ENCODE assay signal across 8 cellular contexts in genomic region chr9:120868676-120869359, GRCh38. TPM values are rescaled to one million over a fixed set of nuclear protein-coding genes. Genes with fewer than 3 reads are reported as not detected.
DNase-seq lines count a peak whose midpoint lies in the region; ATAC-seq and TF ChIP-seq lines count a peak whose summit lies in the region.

No MANE protein-coding gene starts in this region.

- no peaks in the 10 kb centered on the region for H3K27me3 ChIP-seq in BE2C
- H3K27me3 ChIP-seq in PC-9 (ENCODE audit: insufficient read depth, low read depth) = no peaks in the 10 kb centered on the region

- H3K9me3 ChIP-seq in BE2C (no peaks in the 10 kb centered on the region), PC-9 (ENCODE audit: insufficient read depth, low read depth) (no peaks in the 10 kb centered on the region)

- H3F3A ChIP-seq in PC-9 (ENCODE audit: insufficient read depth, low read depth) = peaks cover 21% of the 10 kb centered on the region

- no peaks in the 10 kb centered on the region for H3K9me3 Mint-ChIP-seq in activated T-helper 17 cell treated with anti-CD3 and anti-CD28 coated beads, Interleukin-2, amount 50 U/mL, for 72 hours
- no peaks in the 10 kb centered on the region for H3K9me3 Mint-ChIP-seq in natural killer cell treated with Interleukin-12 subunit alpha and Interleukin-12 subunit beta and Interleukin-15 and Interleukin-18, amount 100 ng/mL, for 72 hours

- H3K36me3 Mint-ChIP-seq in activated T-helper 17 cell treated with anti-CD3 and anti-CD28 coated beads, Interleukin-2, amount 50 U/mL, for 72 hours (ENCODE audit: low read depth) = peaks cover 87% of the 10 kb centered on the region
- peaks cover 13% of the 10 kb centered on the region for H3K36me3 Mint-ChIP-seq in natural killer cell treated with Interleukin-12 subunit alpha and Interleukin-12 subunit beta and Interleukin-15 and Interleukin-18, amount 100 ng/mL, for 72 hours

- DNase-seq in BE2C = peak; percentile 99
- DNase-seq in PC-9 = peak; percentile 92 to 99
- DNase-seq in fibroblast of peridontal ligament (ENCODE audit: extremely low read depth) = peak; percentile 83
- peak; percentile 96 for DNase-seq in natural killer cell treated with Interleukin-12 subunit alpha and Interleukin-12 subunit beta and Interleukin-15 and Interleukin-18, amount 100 ng/mL, for 72 hours (ENCODE audit: low spot score)
- peak; percentile 97 for DNase-seq in stimulated activated naive CD4-positive, alpha-beta T cell treated with Interleukin-2 at 50 U/mL for 16 hours (lab: John Stamatoyannopoulos, UW)

- peaks cover 16% of the 10 kb centered on the region for H3K4me1 Mint-ChIP-seq in activated T-helper 17 cell treated with anti-CD3 and anti-CD28 coated beads, Interleukin-2, amount 50 U/mL, for 72 hours
- peaks cover 22 to 32% of the 10 kb centered on the region in 2 donors for H3K4me1 Mint-ChIP-seq in natural killer cell treated with Interleukin-12 subunit alpha and Interleukin-12 subunit beta and Interleukin-15 and Interleukin-18, amount 100 ng/mL, for 72 hours (ENCODE audit: low read depth in 2 of 2)

- H3K4me1 ChIP-seq in BE2C = peaks cover 4% of the 10 kb centered on the region
- peaks cover 21% of the 10 kb centered on the region for H3K4me1 ChIP-seq in PC-9 (replicated peaks; ENCODE audit: insufficient read depth)

- H3K4me3 ChIP-seq in BE2C (ENCODE audit: low read depth, low read length) = peak overlapping the region; percentile 55
- H3K4me3 ChIP-seq in PC-9 = peak overlapping the region; percentile 21; the same call in 1 of the 2 replicates

- ATAC-seq in GM19035 (IDR thresholded peaks at IDR 0.05; ENCODE audit: unreplicated experiment) = peak; percentile 84
- peak; percentile 87 for ATAC-seq in HG03354 (IDR thresholded peaks at IDR 0.05; ENCODE audit: poor library complexity, severe bottlenecking, unreplicated experiment)
- ATAC-seq in activated T-helper 17 cell treated with anti-CD3 and anti-CD28 coated beads, Interleukin-2, amount 50 U/mL, for 72 hours (replicated peaks) = peak; percentile 89
- ATAC-seq in natural killer cell treated with Interleukin-12 subunit alpha and Interleukin-12 subunit beta and Interleukin-15 and Interleukin-18, amount 100 ng/mL, for 72 hours = peak; percentile 95

- H3K79me2 ChIP-seq in PC-9 (ENCODE audit: low read depth) = peaks cover under 1% of the 10 kb centered on the region; the same call in 1 of the 2 replicates

- H3K9me2 ChIP-seq in PC-9 (ENCODE audit: insufficient read depth) = no peaks in the 10 kb centered on the region

- peak; percentile 45 for TF ChIP-seq CTCF in BE2C (IDR thresholded peaks at IDR 0.05; ENCODE audit: low read depth, low read length)
- no peak for TF ChIP-seq CTCF in PC-9 (conservative IDR thresholded peaks at IDR 0.05)

- intact Hi-C loops in PC-9 (cut with micrococcal nuclease; ENCODE audit: unreplicated experiment) = loop anchor here (2.0 to 5.0 kb wide), 3 partner anchors 26 to 77 kb away; partner anchors contain the start of genes FBXW2 and PSMD5

- H3K36me3 ChIP-seq in BE2C = peaks cover 29% of the 10 kb centered on the region
- H3K36me3 ChIP-seq in PC-9 (ENCODE audit: low read depth) = no peaks in the 10 kb centered on the region

- H3K27me3 Mint-ChIP-seq in activated T-helper 17 cell treated with anti-CD3 and anti-CD28 coated beads, Interleukin-2, amount 50 U/mL, for 72 hours = no peaks in the 10 kb centered on the region
- no peaks in the 10 kb centered on the region for H3K27me3 Mint-ChIP-seq in natural killer cell treated with Interleukin-12 subunit alpha and Interleukin-12 subunit beta and Interleukin-15 and Interleukin-18, amount 100 ng/mL, for 72 hours

- no TSS peak for BruUV-seq in PC-9 (replicated peaks; lab: Mats Ljungman, UMichigan)

- H3K4me2 ChIP-seq in PC-9 = peak overlapping the region; percentile 70

- CTCF ChIA-PET in PC-9 (lab: Charles Lee) = interaction anchor here (0.6 kb wide), 1 partner anchor 43 kb away, joined by 3 read pairs; no protein-coding TSS in a partner anchor

- no peak overlapping the region for H2AFZ ChIP-seq in PC-9

- peak overlapping the region; percentile 87 for H3K27ac Mint-ChIP-seq in activated T-helper 17 cell treated with anti-CD3 and anti-CD28 coated beads, Interleukin-2, amount 50 U/mL, for 72 hours
- peak overlapping the region; percentile 86 to 91 for H3K27ac Mint-ChIP-seq in natural killer cell treated with Interleukin-12 subunit alpha and Interleukin-12 subunit beta and Interleukin-15 and Interleukin-18, amount 100 ng/mL, for 72 hours

- POLR2A ChIA-PET in PC-9 (lab: Charles Lee; ENCODE audit: unreplicated experiment) = no interaction called here

- H4K20me1 ChIP-seq in PC-9 (ENCODE audit: insufficient read depth) = no peaks in the 10 kb centered on the region

- H3K27ac ChIP-seq in PC-9 = no peak overlapping the region

- peak overlapping the region; percentile 89 for H3K4me3 Mint-ChIP-seq in activated T-helper 17 cell treated with anti-CD3 and anti-CD28 coated beads, Interleukin-2, amount 50 U/mL, for 72 hours
- H3K4me3 Mint-ChIP-seq in natural killer cell treated with Interleukin-12 subunit alpha and Interleukin-12 subunit beta and Interleukin-15 and Interleukin-18, amount 100 ng/mL, for 72 hours = peak overlapping the region; percentile 80

RNA-seq across cellular contexts. Expression of gene PHF19, which starts 8.2 kb away (rescaled TPM):
- 49.6 TPM for polyA plus RNA-seq in BE2C (2012; ENCODE audit: insufficient read depth, insufficient read length, low read depth)
- 66.4 and 72.9 TPM in 2 replicates for total RNA-seq in PC-9 (2021)
- total RNA-seq in activated T-helper 17 cell treated with anti-CD3 and anti-CD28 coated beads, Interleukin-2, amount 50 U/mL, for 72 hours = 100 to 1,000 TPM; 236 to 258 TPM
- total RNA-seq in natural killer cell treated with Interleukin-12 subunit alpha and Interleukin-12 subunit beta and Interleukin-15 and Interleukin-18, amount 100 ng/mL, for 72 hours = 100 to 1,000 TPM in 1 of 2 donors, 10 to 100 TPM in 1; 97.4 to 177 TPM

RNA-seq across cellular contexts. Expression of gene PSMD5, which starts 26.1 kb away (rescaled TPM):
- polyA plus RNA-seq in BE2C (2012; ENCODE audit: insufficient read depth, insufficient read length, low read depth) = 92.1 TPM
- 86.4 and 96.2 TPM in 2 replicates for total RNA-seq in PC-9 (2021)
- total RNA-seq in activated T-helper 17 cell treated with anti-CD3 and anti-CD28 coated beads, Interleukin-2, amount 50 U/mL, for 72 hours = 10 to 100 TPM; 60.2 to 62.8 TPM
- total RNA-seq in natural killer cell treated with Interleukin-12 subunit alpha and Interleukin-12 subunit beta and Interleukin-15 and Interleukin-18, amount 100 ng/mL, for 72 hours = 10 to 100 TPM; 59.5 to 70.4 TPM

RNA-seq across cellular contexts. Expression of gene TRAF1, which starts 57.8 kb away (rescaled TPM):
- polyA plus RNA-seq in BE2C (2012; ENCODE audit: insufficient read depth, insufficient read length, low read depth) = 2.3 TPM
- total RNA-seq in PC-9 (2021) = 2.7 and 2.9 TPM in 2 replicates
- total RNA-seq in activated T-helper 17 cell treated with anti-CD3 and anti-CD28 coated beads, Interleukin-2, amount 50 U/mL, for 72 hours = 100 to 1,000 TPM in 1 of 2 donors, 10 to 100 TPM in 1; 71.4 to 164 TPM
- total RNA-seq in natural killer cell treated with Interleukin-12 subunit alpha and Interleukin-12 subunit beta and Interleukin-15 and Interleukin-18, amount 100 ng/mL, for 72 hours = 100 to 1,000 TPM; 145 to 375 TPM

Comparison
In these comparisons a context has a peak if more than half of its experiments do, and no peak if none do; other contexts are left out.
1. RNA of gene TRAF1, which starts 57.8 kb away (total RNA-seq): 145 to 375 TPM in natural killer cell treated with Interleukin-12 subunit alpha and Interleukin-12 subunit beta and Interleukin-15 and Interleukin-18, amount 100 ng/mL, for 72 hours and 71.4 to 164 TPM in activated T-helper 17 cell treated with anti-CD3 and anti-CD28 coated beads, Interleukin-2, amount 50 U/mL, for 72 hours; 2.7 to 2.9 TPM in PC-9; every median in the first group is over 10 times any median in the second.
2. Peak in every context shown above with its lines, with median percentiles within 50 percentile points of each other: DNase-seq and ATAC-seq.